1 cellular context compared by ENCODE assay signal in genomic region chr1:84272401-84272800, GRCh38.
TF ChIP-seq lines count a peak whose summit lies in the region.

No MANE protein-coding gene starts in this region.

TF ChIP-seq in GM23338, 12 proteins besides CTCF, POLR2A, EP300 and RAD21 (continued from another document):
- TF ChIP-seq CREB1 (CRISPR knock-in tag; IDR thresholded peaks at IDR 0.05; ENCODE audit: low read depth) (no peak), POLR2AphosphoS5 (IDR thresholded peaks at IDR 0.05; ENCODE audit: low read depth) (no peak), ETS1 (IDR thresholded peaks at IDR 0.05) (no peak)
TF ChIP-seq in GM23338: peak in this region for 0.
